In genomic region chr13:95607363-95607762, GRCh38 we compare ENCODE assay signal across 14 cellular contexts. TPM values are rescaled to one million over a fixed set of nuclear protein-coding genes. Genes with fewer than 3 reads are reported as not detected.
DNase-seq lines count a peak whose midpoint lies in the region; ATAC-seq and TF ChIP-seq lines count a peak whose summit lies in the region.
"Had no signal": no experiment of that assay in that cellular context is flagged by ENCODE, and none has a peak within 500 bp of the region (broad histone marks: within the 10 kb centered on the region; RNA-seq: fewer than 3 reads in every experiment).

No MANE protein-coding gene starts in this region.

- H3K4me1 ChIP-seq in spleen, result no peaks in the 10 kb centered on the region
- H3K4me1 ChIP-seq: SJSA1 had no signal

- DNase-seq in DMS153 (lab: John Stamatoyannopoulos, UW) (peak; percentile 39), MG63 (peak; percentile 23), amniotic epithelial cell (ENCODE audit: low read depth) (peak; percentile 17), foreskin fibroblast (peak; percentile 42 to 62), spleen (no peak), mucosa of gallbladder (ENCODE audit: low spot score) (no peak)
- no peak for DNase-seq in effector memory CD8-positive, alpha-beta T cell
- DNase-seq: activated CD8-positive, alpha-beta memory T cell treated with anti-CD3 and anti-CD28 coated beads, Interleukin-2, amount 50 U/mL, for 48 hours; activated naive CD8-positive, alpha-beta T cell treated with anti-CD3 and anti-CD28 coated beads, Interleukin-2, amount 50 U/mL, for 24 hours; NCI-H524 treated with DMSO at 0.1 percent for 48 hours; stimulated activated naive CD4-positive, alpha-beta T cell; WERI-Rb-1 had no signal

- H3K27me3 Mint-ChIP-seq in effector memory CD8-positive, alpha-beta T cell, result peaks cover 7 to 30% of the 10 kb centered on the region in 2 donors

- H3K4me3 Mint-ChIP-seq in effector memory CD8-positive, alpha-beta T cell, result no peak overlapping the region
- H3K4me3 Mint-ChIP-seq: activated naive CD8-positive, alpha-beta T cell treated with anti-CD3 and anti-CD28 coated beads, Interleukin-2, amount 50 U/mL, for 24 hours had no signal

- 62 to 68% (median 67%) methylated on average over 1 of the region's 1 CpG for WGBS in spleen, 5 donors

- no peaks in the 10 kb centered on the region for H3K36me3 Mint-ChIP-seq in effector memory CD8-positive, alpha-beta T cell (ENCODE audit: insufficient read depth)

- H3K27me3 ChIP-seq in MG63 (no peaks in the 10 kb centered on the region), spleen (replicated peaks in 1 of 7) (peaks cover 0 to 5% (median 0%) of the 10 kb centered on the region in 7 donors)
- H3K27me3 ChIP-seq: SJSA1 had no signal

- H3K27ac ChIP-seq in spleen, result no peak overlapping the region
- H3K27ac ChIP-seq: SJSA1, WERI-Rb-1 had no signal

- no peak for TF ChIP-seq CTCF in foreskin fibroblast (IDR thresholded peaks at IDR 0.05; ENCODE audit: low read depth, low read length)
- TF ChIP-seq CTCF in spleen (IDR thresholded peaks at IDR 0.05 in 8 of 11, conservative IDR thresholded peaks at IDR 0.05 in 3 of 11), result no peak

- no peaks in the 10 kb centered on the region for H3K4me1 Mint-ChIP-seq in effector memory CD8-positive, alpha-beta T cell (ENCODE audit: low read depth in 2 of 2)
- H3K4me1 Mint-ChIP-seq: activated naive CD8-positive, alpha-beta T cell treated with anti-CD3 and anti-CD28 coated beads, Interleukin-2, amount 50 U/mL, for 24 hours had no signal

- no peak overlapping the region for H3K27ac Mint-ChIP-seq in effector memory CD8-positive, alpha-beta T cell
- H3K27ac Mint-ChIP-seq: activated naive CD8-positive, alpha-beta T cell treated with anti-CD3 and anti-CD28 coated beads, Interleukin-2, amount 50 U/mL, for 24 hours had no signal

- ATAC-seq in effector memory CD8-positive, alpha-beta T cell (replicated peaks), result no peak
- ATAC-seq in GM21529 (IDR thresholded peaks at IDR 0.05; ENCODE audit: unreplicated experiment), result no peak
- ATAC-seq: activated naive CD8-positive, alpha-beta T cell treated with anti-CD3 and anti-CD28 coated beads, Interleukin-2, amount 50 U/mL, for 24 hours had no signal

- H3K9me3 ChIP-seq in MG63 (no peaks in the 10 kb centered on the region), spleen (no peaks in the 10 kb centered on the region)
- H3K9me3 ChIP-seq: SJSA1 had no signal

- H3K9me3 Mint-ChIP-seq in effector memory CD8-positive, alpha-beta T cell, result no peaks in the 10 kb centered on the region
- H3K9me3 Mint-ChIP-seq: activated naive CD8-positive, alpha-beta T cell treated with anti-CD3 and anti-CD28 coated beads, Interleukin-2, amount 50 U/mL, for 24 hours had no signal

- intact Hi-C loops in spleen (cut with DNase I; ENCODE audit: low total_unique reads), result no loop called here

- H3K4me3 ChIP-seq in MG63 (no peak overlapping the region), foreskin fibroblast (ENCODE audit: low read depth in 1 of 2, low read length in 2 of 2) (no peak overlapping the region), spleen (no peak overlapping the region)
- H3K4me3 ChIP-seq: SJSA1 had no signal

- TF ChIP-seq POLR2A in spleen (IDR thresholded peaks at IDR 0.05), result no peak

- H3K36me3 ChIP-seq in MG63, result peaks cover 60% of the 10 kb centered on the region
- no peaks in the 10 kb centered on the region for H3K36me3 ChIP-seq in spleen

RNA-seq across cellular contexts. Expression of gene DZIP1, which starts 37.1 kb away (rescaled TPM):
- 10.9 and 39.1 TPM in 2 replicates for total RNA-seq in MG63 (2014; rRNA removed; shearing (Covaris generic); ENCODE audit: low replicate concordance)
- total RNA-seq in spleen (1 to 10 TPM; 4.4 to 8.5 (median 5.9) TPM), mucosa of gallbladder (17.8 TPM)
- 1 to 10 TPM; 2.9 to 4.0 (median 3.5) TPM for polyA plus RNA-seq in spleen

RNA-seq across cellular contexts. Expression of gene CLDN10, which starts 54.8 kb away (rescaled TPM):
- not detected in 2 replicates for total RNA-seq in MG63 (2014; rRNA removed; shearing (Covaris generic); ENCODE audit: low replicate concordance)
- under 1 TPM in 2 of 7 donors, not detected in 5; 0.28 to 0.52 TPM for total RNA-seq in spleen
- polyA plus RNA-seq in spleen, result under 1 TPM; 0.08 to 0.10 (median 0.09) TPM
- 85.7 TPM for total RNA-seq in mucosa of gallbladder
- total RNA-seq: SJSA1 had no signal

Comparison
In these comparisons a context has a peak if more than half of its experiments do, and no peak if none do; other contexts are left out.
1. DNase-seq: peak in DMS153 (single experiment), MG63 (single experiment), amniotic epithelial cell (single experiment) and foreskin fibroblast (2 of 2); none in effector memory CD8-positive, alpha-beta T cell (0 of 3), spleen (single experiment) and mucosa of gallbladder (single experiment).
2. RNA of gene CLDN10, which starts 54.8 kb away (total RNA-seq): 85.7 TPM in mucosa of gallbladder (single experiment); 0.28 to 0.52 TPM in spleen and not detected in MG63; every median in the first group is over 10 times any median in the second.